ENCODE assay signal across 18 cellular contexts in the genomic region with DNA sequence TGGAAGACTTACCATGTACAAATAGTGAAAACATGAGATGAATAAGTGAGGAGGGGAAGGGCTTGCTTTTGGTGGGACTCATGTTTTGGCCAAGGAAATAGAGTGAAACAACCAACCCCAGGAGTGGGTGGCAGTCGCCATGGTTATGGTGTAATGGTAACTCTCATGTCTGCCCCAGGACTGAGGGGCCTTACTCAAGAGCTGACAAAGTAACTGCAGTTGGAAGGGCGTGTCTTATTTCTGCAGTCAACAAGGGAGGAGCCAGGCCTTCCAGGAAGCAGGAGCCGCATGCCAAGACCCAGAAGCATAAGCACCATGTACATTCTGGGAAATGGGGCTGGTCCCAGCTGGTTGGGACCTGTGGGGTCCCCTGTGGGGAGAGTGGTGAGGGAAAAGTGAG.
A peak's percentile ranks its signal among the peaks of the same experiment; 100 is the strongest.
DNase-seq lines count a peak whose midpoint lies in the region; ATAC-seq, FAIRE-seq and TF ChIP-seq lines count a peak whose summit lies in the region.
"Had no signal": no experiment of that assay in that cellular context is flagged by ENCODE, and none has a peak within 500 bp of the region (broad histone marks: within the 10 kb centered on the region; RNA-seq: fewer than 3 reads in every experiment).

No MANE protein-coding gene starts in this region.

- ATAC-seq in HG03196 (IDR thresholded peaks at IDR 0.05; ENCODE audit: unreplicated experiment), result no peak
- no peak for ATAC-seq in GM18868 (IDR thresholded peaks at IDR 0.05; ENCODE audit: unreplicated experiment)
- ATAC-seq: activated CD4-positive, CD25-positive, alpha-beta regulatory T cell treated with anti-CD3 and anti-CD28 coated beads, Interleukin-2, amount 50 U/mL, for 24 hours; natural killer cell; T-cell had no signal

- peak overlapping the region; percentile 28 for H2AFZ ChIP-seq in keratinocyte (ENCODE audit: control insufficient read depth, low read length)
- H2AFZ ChIP-seq: PC-9 had no signal

- WGBS in endodermal cell (ENCODE audit: insufficient coverage in 1 of 2, insufficient read length in 1 of 2), 2 experiments, result 80 to 84% methylated on average over 2 to 3 of the region's 3 CpGs

- no peak overlapping the region for H3K4me2 ChIP-seq in keratinocyte (ENCODE audit: control insufficient read depth, extremely low read depth, insufficient read depth, low read depth, low read length)
- H3K4me2 ChIP-seq: PC-9 had no signal

- intact Hi-C loops in MCF 10A (cut with micrococcal nuclease), result no loop called here
- intact Hi-C loops in breast epithelium (cut with DNase I; ENCODE audit: low total_unique reads), result no loop called here

- no peak overlapping the region for H3K4me3 Mint-ChIP-seq in MCF 10A (ENCODE audit: unreplicated experiment)
- no peak overlapping the region for H3K4me3 Mint-ChIP-seq in endodermal cell
- H3K4me3 Mint-ChIP-seq: activated naive CD8-positive, alpha-beta T cell; CD8-positive, alpha-beta memory T cell; natural killer cell; T-cell had no signal

- no peaks in the 10 kb centered on the region for H3K79me2 ChIP-seq in keratinocyte (ENCODE audit: control insufficient read depth, insufficient read depth, low read length)

- no peak for TF ChIP-seq POLR2A in breast epithelium (IDR thresholded peaks at IDR 0.05)

- TF ChIP-seq CTCF in MCF 10A (IDR thresholded peaks at IDR 0.05; ENCODE audit: unreplicated experiment), result no peak
- TF ChIP-seq CTCF in breast epithelium (IDR thresholded peaks at IDR 0.05), result no peak
- no peak for TF ChIP-seq CTCF in endodermal cell (conservative IDR thresholded peaks at IDR 0.05)
- no peak for TF ChIP-seq CTCF in keratinocyte (optimal IDR thresholded peaks at IDR 0.05 in 1 of 3, IDR thresholded peaks at IDR 0.05 in 1 of 3, conservative IDR thresholded peaks at IDR 0.05 in 1 of 3; ENCODE audit: extremely low read depth in 1 of 3, insufficient read depth in 2 of 3, low read length in 3 of 3)

- no peaks in the 10 kb centered on the region for H3K9me3 ChIP-seq in breast epithelium
- H3K9me3 ChIP-seq in endodermal cell (ENCODE audit: control insufficient read depth, low read length), result no peaks in the 10 kb centered on the region
- no peaks in the 10 kb centered on the region for H3K9me3 ChIP-seq in keratinocyte (ENCODE audit: control insufficient read depth, low read depth, low read length)

- CTCF ChIA-PET in MCF 10A (lab: Yijun Ruan, JAX), result no interaction called here

- dilution Hi-C loops in keratinocyte (cut with MboI; ENCODE audit: extremely low pct_ligation_motif_present, low sequenced_read_pairs), result no loop called here

- peaks cover 0 to 4% of the 10 kb centered on the region in 2 donors for H3K27me3 ChIP-seq in breast epithelium
- no peaks in the 10 kb centered on the region for H3K27me3 ChIP-seq in endodermal cell (ENCODE audit: control insufficient read depth, insufficient read depth, low read length, poor library complexity, severe bottlenecking)
- H3K27me3 ChIP-seq in keratinocyte (ENCODE audit: control insufficient read depth, extremely low read depth, insufficient read depth, low read length), result no peaks in the 10 kb centered on the region

- H3K9ac ChIP-seq in endodermal cell (ENCODE audit: extremely low read depth, low read length, poor library complexity, severe bottlenecking) (no peak overlapping the region), keratinocyte (ENCODE audit: control insufficient read depth, extremely low read depth, insufficient read depth, low read length) (no peak overlapping the region)

- peaks cover under 1% of the 10 kb centered on the region for H3K27me3 Mint-ChIP-seq in MCF 10A (ENCODE audit: insufficient read depth, unreplicated experiment)
- H3K27me3 Mint-ChIP-seq in endodermal cell (ENCODE audit: insufficient read depth), result peaks cover 6% of the 10 kb centered on the region

- peak; percentile 44 for FAIRE-seq in keratinocyte (lab: Jason Lieb, UNC)
- FAIRE-seq: G401.6 had no signal

- H3K4me1 ChIP-seq in breast epithelium (no peaks in the 10 kb centered on the region), endodermal cell (ENCODE audit: control insufficient read depth, insufficient read depth, low read length) (no peaks in the 10 kb centered on the region), keratinocyte (ENCODE audit: control insufficient read depth, extremely low read depth, insufficient read depth, low read length) (peaks cover 16% of the 10 kb centered on the region)

- BruUV-seq in MCF 10A (replicated peaks; lab: Mats Ljungman, UMichigan), result no TSS peak

- no peaks in the 10 kb centered on the region for H4K20me1 ChIP-seq in keratinocyte (ENCODE audit: control insufficient read depth, extremely low read depth, insufficient read depth, low read length)

- H3K4me3 ChIP-seq in breast epithelium (no peak overlapping the region), endodermal cell (ENCODE audit: low read length) (no peak overlapping the region), keratinocyte (ENCODE audit: control insufficient read depth in 2 of 3, extremely low read depth in 1 of 3, insufficient read depth in 2 of 3, low read depth in 1 of 3, low read length in 3 of 3) (no peak overlapping the region)
- H3K4me3 ChIP-seq: PC-9 had no signal

- no peaks in the 10 kb centered on the region for H3K36me3 Mint-ChIP-seq in MCF 10A (ENCODE audit: insufficient read depth, unreplicated experiment)
- H3K36me3 Mint-ChIP-seq in endodermal cell (ENCODE audit: low read depth), result no peaks in the 10 kb centered on the region
- H3K36me3 Mint-ChIP-seq: activated naive CD8-positive, alpha-beta T cell; CD8-positive, alpha-beta memory T cell; natural killer cell; T-cell had no signal

- H3K4me1 Mint-ChIP-seq in MCF 10A (ENCODE audit: insufficient read depth, unreplicated experiment) (no peaks in the 10 kb centered on the region), endodermal cell (no peaks in the 10 kb centered on the region)
- H3K4me1 Mint-ChIP-seq: CD8-positive, alpha-beta memory T cell; natural killer cell; T-cell had no signal

- no peaks in the 10 kb centered on the region for H3K9me3 Mint-ChIP-seq in MCF 10A (ENCODE audit: unreplicated experiment)
- H3K9me3 Mint-ChIP-seq in endodermal cell, result no peaks in the 10 kb centered on the region
- H3K9me3 Mint-ChIP-seq: CD8-positive, alpha-beta memory T cell; natural killer cell; T-cell had no signal

- POLR2A ChIA-PET in MCF 10A (lab: Yijun Ruan, JAX), result no interaction called here

- H3K27ac ChIP-seq in breast epithelium, result no peak overlapping the region
- no peak overlapping the region for H3K27ac ChIP-seq in endodermal cell (ENCODE audit: low read depth, low read length)
- no peak overlapping the region for H3K27ac ChIP-seq in keratinocyte (ENCODE audit: control insufficient read depth, insufficient read depth, low read length)
- H3K27ac ChIP-seq: PC-9 had no signal

- DNase-seq in MCF 10A (ENCODE audit: unreplicated experiment) (peak; percentile 52), breast epithelium (ENCODE audit: low spot score in 2 of 2) (no peak), endodermal cell (peak; percentile 48), keratinocyte (ENCODE audit: low read depth, low spot score) (no peak), activated gamma-delta T cell (lab: John Stamatoyannopoulos, UW) (no peak)
- no peak for DNase-seq in activated effector memory CD4-positive, alpha-beta T cell treated with Interleukin-2 at 50 U/mL for 16 hours
- DNase-seq: CD8-positive, alpha-beta memory T cell; cerebellar nuclear complex; natural killer cell; PC-9; retina; stimulated activated CD4-positive, alpha-beta T cell treated with anti-CD3 and anti-CD28 coated beads, Interleukin-4, amount 100 ng/mL, for 1 hour; T-cell had no signal

- no peaks in the 10 kb centered on the region for H3K36me3 ChIP-seq in breast epithelium
- no peaks in the 10 kb centered on the region for H3K36me3 ChIP-seq in endodermal cell (ENCODE audit: control insufficient read depth, insufficient read depth, low read length)
- H3K36me3 ChIP-seq in keratinocyte (ENCODE audit: control insufficient read depth in 2 of 2, extremely low read depth in 1 of 2, insufficient read depth in 2 of 2, low read length in 2 of 2), result no peaks in the 10 kb centered on the region

- H3K27ac Mint-ChIP-seq in MCF 10A (ENCODE audit: low read depth, unreplicated experiment) (no peak overlapping the region), endodermal cell (no peak overlapping the region)
- H3K27ac Mint-ChIP-seq: activated naive CD8-positive, alpha-beta T cell; CD8-positive, alpha-beta memory T cell; natural killer cell; T-cell had no signal

- no peaks in the 10 kb centered on the region for H3K9me1 ChIP-seq in keratinocyte (ENCODE audit: control insufficient read depth, extremely low read depth, insufficient read depth, low read length)

Comparison
In these comparisons a context has a peak if more than half of its experiments do, and no peak if none do; other contexts are left out.
1. DNase-seq: peak in MCF 10A (single experiment) and endodermal cell (single experiment); none in breast epithelium (0 of 2), keratinocyte (single experiment), activated effector memory CD4-positive, alpha-beta T cell treated with Interleukin-2 at 50 U/mL for 16 hours (single experiment) and activated gamma-delta T cell (single experiment).